ENCODE assay signal across 9 cellular contexts in the genomic region with DNA sequence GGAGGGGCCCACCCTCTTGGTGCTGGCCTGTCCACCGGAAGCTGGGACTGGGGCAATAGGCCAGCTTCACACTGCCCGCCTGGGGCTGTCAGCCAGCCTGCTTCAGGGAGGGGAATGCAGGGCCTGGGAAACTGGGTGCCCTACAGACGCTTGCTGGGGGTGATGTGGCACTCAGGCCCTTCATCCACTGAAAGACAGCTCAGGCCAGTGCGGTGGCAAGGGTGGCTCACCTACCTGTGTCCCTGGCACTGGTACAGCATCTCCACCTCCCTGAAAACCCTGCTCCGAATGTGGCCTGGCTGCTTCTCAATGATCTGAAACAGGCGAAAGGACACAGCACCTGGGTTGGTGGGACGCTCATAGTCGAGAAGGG. TPM values are rescaled to one million over a fixed set of nuclear protein-coding genes. Genes with fewer than 3 reads are reported as not detected.
DNase-seq lines count a peak whose midpoint lies in the region; ATAC-seq and TF ChIP-seq lines count a peak whose summit lies in the region.
"Had no signal": no experiment of that assay in that cellular context is flagged by ENCODE, and none has a peak within 500 bp of the region (broad histone marks: within the 10 kb centered on the region; RNA-seq: fewer than 3 reads in every experiment).

No MANE protein-coding gene starts in this region.

- POLR2A ChIA-PET in CD4-positive, alpha-beta T cell (lab: Charles Lee): interaction anchor here (1.2 to 3.3 kb wide), 9 partner anchors 9 to 108 kb away, joined by 3 to 27 read pairs (median 6); a partner anchor contains a TSS

- intact Hi-C loops in CD4-positive, alpha-beta T cell (cut with DNase I, micrococcal nuclease): loop anchor here (2.0 kb wide), 1 partner anchor 54 kb away; a partner anchor contains a TSS

- peaks cover 34% of the 10 kb centered on the region for H3K4me1 ChIP-seq in parathyroid adenoma

- H3K79me2 ChIP-seq in parathyroid adenoma: peaks cover 19% of the 10 kb centered on the region

- peak overlapping the region; percentile 76 for H3K4me3 Mint-ChIP-seq in CD4-positive, alpha-beta T cell

- peaks cover 5% of the 10 kb centered on the region; the same call in 1 of the 2 replicates for H3K36me3 ChIP-seq in SK-N-MC (ENCODE audit: insufficient read depth, low read length)
- H3K36me3 ChIP-seq in parathyroid adenoma (ENCODE audit: control insufficient read depth, insufficient read depth, low read length): no peaks in the 10 kb centered on the region

- ATAC-seq in CD4-positive, alpha-beta T cell (ENCODE audit: poor library complexity): no peak
- no peak for ATAC-seq in HG02798 (IDR thresholded peaks at IDR 0.05; ENCODE audit: poor library complexity, unreplicated experiment)
- ATAC-seq in HG02678 (IDR thresholded peaks at IDR 0.05; ENCODE audit: unreplicated experiment): no peak

- CTCF ChIA-PET in CD4-positive, alpha-beta T cell (lab: Charles Lee): interaction anchor here (0.6 to 2.1 kb wide), 3 partner anchors 24 to 52 kb away, joined by 3 to 13 read pairs (median 5); a partner anchor contains a TSS

- no peak for DNase-seq in CD4-positive, alpha-beta T cell
- DNase-seq in SK-N-MC (ENCODE audit: low read depth, low spot score): no peak
- peak; percentile 8 for DNase-seq in epidermal melanocyte (ENCODE audit: insufficient read length, low spot score)
- DNase-seq in NCI-H446 (lab: John Stamatoyannopoulos, UW): no peak
- no peak for DNase-seq in germinal center (ENCODE audit: low spot score)
- DNase-seq: DMS79 treated with DMSO at 0.1 percent for 48 hours had no signal

- no peaks in the 10 kb centered on the region for H3K27me3 Mint-ChIP-seq in CD4-positive, alpha-beta T cell

- H3K36me3 Mint-ChIP-seq in CD4-positive, alpha-beta T cell (ENCODE audit: low read depth): peaks cover 52% of the 10 kb centered on the region

- H3K4me2 ChIP-seq in parathyroid adenoma (ENCODE audit: low read length): no peak overlapping the region

- no peak for TF ChIP-seq CTCF in CD4-positive, alpha-beta T cell (IDR thresholded peaks at IDR 0.05)
- TF ChIP-seq CTCF in parathyroid adenoma (IDR thresholded peaks at IDR 0.05): no peak

- no peaks in the 10 kb centered on the region for H3K27me3 ChIP-seq in CD4-positive, alpha-beta T cell (ENCODE audit: control insufficient read depth, insufficient read depth, low read length)
- H3K27me3 ChIP-seq in parathyroid adenoma (ENCODE audit: control insufficient read depth, insufficient read depth, low read length): no peaks in the 10 kb centered on the region

- H3K27ac Mint-ChIP-seq in CD4-positive, alpha-beta T cell: peak overlapping the region; percentile 97

- H3K4me1 Mint-ChIP-seq in CD4-positive, alpha-beta T cell (ENCODE audit: low read depth): peaks cover 32% of the 10 kb centered on the region

- H3K4me3 ChIP-seq in SK-N-MC: no peak overlapping the region
- no peak overlapping the region for H3K4me3 ChIP-seq in parathyroid adenoma (ENCODE audit: low read depth, low read length)

- H3K9me3 ChIP-seq in CD4-positive, alpha-beta T cell (ENCODE audit: control insufficient read depth, low read length): no peaks in the 10 kb centered on the region
- H3K9me3 ChIP-seq in SK-N-MC (ENCODE audit: low read depth, low read length): no peaks in the 10 kb centered on the region
- no peaks in the 10 kb centered on the region for H3K9me3 ChIP-seq in parathyroid adenoma (ENCODE audit: control insufficient read depth, low read length)

- no peaks in the 10 kb centered on the region for H3K9me3 Mint-ChIP-seq in CD4-positive, alpha-beta T cell

- H3K9ac ChIP-seq in SK-N-MC (ENCODE audit: insufficient read length) (no peak overlapping the region), parathyroid adenoma (no peak overlapping the region)

- H2AFZ ChIP-seq in parathyroid adenoma: no peak overlapping the region

- peak overlapping the region; percentile 98 for H3K27ac ChIP-seq in CD4-positive, alpha-beta T cell (ENCODE audit: low read depth, low read length)
- H3K27ac ChIP-seq in SK-N-MC (peak overlapping the region; percentile 46; the same call in 1 of the 2 replicates), parathyroid adenoma (peak overlapping the region; percentile 96)

RNA-seq across cellular contexts. Expression of a gene that starts 7.8 kb away (rescaled TPM):
- 100 to 1,000 TPM; 325 to 347 TPM for total RNA-seq in CD4-positive, alpha-beta T cell

RNA-seq across cellular contexts. Expression of a gene that starts 27.7 kb away (rescaled TPM):
- 10 to 100 TPM; 44.4 to 44.9 TPM for total RNA-seq in CD4-positive, alpha-beta T cell

RNA-seq across cellular contexts. Expression of a gene that starts 52.9 kb away (rescaled TPM):
- total RNA-seq in CD4-positive, alpha-beta T cell: 10 to 100 TPM; 96.4 to 97.3 TPM

RNA-seq across cellular contexts. Expression of a gene that starts 53.5 kb away (rescaled TPM):
- 10 to 100 TPM; 17.4 to 17.9 TPM for total RNA-seq in CD4-positive, alpha-beta T cell

Comparison
In these comparisons a context has a peak if more than half of its experiments do, and no peak if none do; other contexts are left out.
1. H3K27ac ChIP-seq: peak in every context shown above with its lines; median percentile 98 in CD4-positive, alpha-beta T cell; 96 in parathyroid adenoma; 46 in SK-N-MC.